ENCODE assay signal across 38 cellular contexts in the genomic region with DNA sequence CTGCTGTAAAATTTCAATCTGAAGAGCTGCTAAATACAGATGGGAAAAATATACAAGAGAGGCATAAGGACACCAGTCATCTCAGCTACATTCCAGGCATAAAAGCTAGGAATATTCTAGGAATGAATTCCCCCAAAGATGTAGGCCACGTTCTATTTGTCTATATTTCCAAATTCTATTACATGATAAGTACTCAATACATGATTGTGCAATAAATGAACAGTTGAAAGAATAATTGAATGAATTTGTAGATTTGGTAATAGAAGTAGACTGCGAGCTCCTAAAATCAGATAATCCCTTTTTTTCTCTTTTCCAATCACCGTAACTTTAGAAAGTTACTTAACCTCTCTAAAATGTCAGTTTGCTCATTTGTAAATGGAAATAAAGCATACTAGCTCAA. TPM values are rescaled to one million over a fixed set of nuclear protein-coding genes. Genes with fewer than 3 reads are reported as not detected.
"Had no signal": no experiment of that assay in that cellular context is flagged by ENCODE, and none has a peak within 500 bp of the region (broad histone marks: within the 10 kb centered on the region; RNA-seq: fewer than 3 reads in every experiment).

No MANE protein-coding gene starts in this region.

- H3K36me3 ChIP-seq: adrenal gland, ascending aorta, brain microvascular endothelial cell, breast epithelium, cardiac muscle cell had no signal

- H3K9me3 ChIP-seq: adrenal gland, ascending aorta, body of pancreas, breast epithelium had no signal

- H3K4me3 ChIP-seq: adrenal gland, ascending aorta, body of pancreas, breast epithelium, cardiac muscle cell had no signal

- H3K27me3 ChIP-seq: adrenal gland, ascending aorta, body of pancreas, brain microvascular endothelial cell, breast epithelium, cardiac muscle cell had no signal

- FAIRE-seq: astrocyte, bronchial epithelial cell had no signal

- DNase-seq: activated effector memory CD4-positive, alpha-beta T cell treated with anti-CD3 and anti-CD28 coated beads, Interleukin-2, amount 50 U/mL, for 16 hours; activated effector memory CD4-positive, alpha-beta T cell treated with Interleukin-2 at 50 U/mL for 16 hours; activated gamma-delta T cell; activated gamma-delta T cell treated with Interleukin-2 at 50 U/mL for 16 hours; activated naive CD4-positive, alpha-beta T cell; activated naive CD4-positive, alpha-beta T cell treated with anti-CD3 and anti-CD28 coated beads for 36 hours; activated naive CD4-positive, alpha-beta T cell treated with anti-CD3 and anti-CD28 coated beads, Interleukin-2, amount 10 ng/mL, durations not matched to agents 7 days and 5 days; activated naive CD4-positive, alpha-beta T cell treated with anti-CD3 and anti-CD28 coated beads, Interleukin-2, amount 50 U/mL, for 16 hours; activated naive CD4-positive, alpha-beta T cell treated with Interleukin-2 at 50 U/mL for 16 hours; activated naive CD8-positive, alpha-beta T cell treated with anti-CD3 and anti-CD28 coated beads for 36 hours; activated naive CD8-positive, alpha-beta T cell treated with anti-CD3 and anti-CD28 coated beads, Interleukin-2, amount 10 ng/mL, durations not matched to agents 7 days and 5 days; activated naive CD8-positive, alpha-beta T cell treated with anti-CD3 and anti-CD28 coated beads, Interleukin-2, amount 50 U/mL, for 24 hours; activated T-cell treated with anti-CD3 and anti-CD28 coated beads, Interleukin-2, amount 50 U/mL, for 24 hours; activated T-cell treated with anti-CD3 and anti-CD28 coated beads, Interleukin-2, amount 50 U/mL, for 4 hours; activated T-cell treated with anti-CD3 and anti-CD28 coated beads, Interleukin-2, amount 50 U/mL, for 48 hours; activated T-cell treated with anti-CD3 and anti-CD28 coated beads, Interleukin-2, amount 50 U/mL, for 72 hours; adrenal gland; amniotic stem cell; amygdala; anterior cingulate cortex; aorta; body of pancreas; brain microvascular endothelial cell; caudate nucleus; central memory CD4-positive, alpha-beta T cell; cerebellar nuclear complex had no signal

- H3K27ac ChIP-seq: adrenal gland, ascending aorta, body of pancreas, brain microvascular endothelial cell, breast epithelium, cardiac muscle cell had no signal

- ATAC-seq: activated naive CD4-positive, alpha-beta T cell treated with anti-CD3 and anti-CD28 coated beads, Interleukin-2, amount 50 U/mL, for 72 hours; activated naive CD8-positive, alpha-beta T cell treated with anti-CD3 and anti-CD28 coated beads, Interleukin-2, amount 50 U/mL, for 24 hours; activated T-cell treated with anti-CD3 and anti-CD28 coated beads, Interleukin-2, amount 50 U/mL, for 4 hours; activated T-helper 17 cell treated with anti-CD3 and anti-CD28 coated beads, Interleukin-2, amount 50 U/mL, for 72 hours; body of pancreas had no signal

- H3K4me1 ChIP-seq: adrenal gland, ascending aorta, body of pancreas, breast epithelium had no signal

RNA-seq across cellular contexts. Expression of a gene that starts 48.5 kb away (rescaled TPM):
- total RNA-seq: activated naive CD4-positive, alpha-beta T cell treated with anti-CD3 and anti-CD28 coated beads for 36 hours; activated naive CD4-positive, alpha-beta T cell treated with anti-CD3 and anti-CD28 coated beads, Interleukin-2, amount 50 U/mL, for 72 hours; activated naive CD8-positive, alpha-beta T cell treated with anti-CD3 and anti-CD28 coated beads for 36 hours; activated naive CD8-positive, alpha-beta T cell treated with anti-CD3 and anti-CD28 coated beads, Interleukin-2, amount 10 ng/mL, durations not matched to agents 7 days and 5 days; activated T-cell treated with anti-CD3 and anti-CD28 coated beads, Interleukin-2, amount 50 U/mL, for 4 hours; activated T-cell treated with anti-CD3 and anti-CD28 coated beads, Interleukin-2, amount 50 U/mL, for 72 hours; activated T-helper 1 cell treated with anti-CD3 and anti-CD28 coated beads, Interleukin-12 subunit alpha, Interleukin-12 subunit beta, Interleukin-2, Interleukin-4 antibody, amounts not matched to agents 30 ng/mL and 10 ng/mL and 1 ng/mL, durations not matched to agents 14 hours and 24 hours and 36 hours; activated T-helper 17 cell treated with anti-CD3 and anti-CD28 coated beads, Interleukin-2, amount 50 U/mL, for 72 hours; activated T-helper 2 cell treated with anti-CD3 and anti-CD28 coated beads, Interferon-gamma antibody, Interleukin-2, Interleukin-4, amounts not matched to agents 10 μg/mL and 5 μg/mL and 100 μg/mL, durations not matched to agents 14 hours and 24 hours and 36 hours; aorta; ascending aorta; body of pancreas; breast epithelium; bronchial epithelial cell; cardiac septum; chondrocyte had no signal
- polyA plus RNA-seq: adipose tissue, aorta had no signal
